Comparison of ENCODE assay signal across 27 cellular contexts in genomic region chr10:18563003-18563726, GRCh38.
"Had no signal": no experiment of that assay in that cellular context is flagged by ENCODE, and none has a peak within 500 bp of the region (broad histone marks: within the 10 kb centered on the region; RNA-seq: fewer than 3 reads in every experiment).

No MANE protein-coding gene starts in this region.

- DNase-seq: cortex of kidney; effector CD8-positive, alpha-beta T cell; effector memory CD8-positive, alpha-beta T cell; endodermal cell; erythroblast; esophagus squamous epithelium; foreskin fibroblast; foreskin melanocyte; gastrocnemius medialis; glutamatergic neuron; head of caudate nucleus; heart right ventricle; hippocampal formation; left cardiac atrium; left lung; left ventricle myocardium superior; lower lobe of right lung; mesenchymal stem cell; midbrain; naive thymus-derived CD4-positive, alpha-beta T cell had no signal

- ATAC-seq: effector memory CD8-positive, alpha-beta T cell; esophagus mucosa; gastrocnemius medialis; heart right ventricle; left cardiac atrium; left lung; left ventricle myocardium superior; lower lobe of right lung; naive thymus-derived CD4-positive, alpha-beta T cell had no signal

- H3K36me3 ChIP-seq: gastrocnemius medialis, lower lobe of right lung had no signal

- H3K27me3 ChIP-seq: esophagus squamous epithelium, gastrocnemius medialis, heart right ventricle, left lung had no signal

- H3K27ac ChIP-seq: epithelial cell of prostate, esophagus squamous epithelium, gastrocnemius medialis, heart right ventricle, left lung, lower lobe of right lung had no signal

- H3K9me3 Mint-ChIP-seq: dendritic cell treated with granulocyte-macrophage colony-stimulating factor and Interleukin-4, amounts not matched to agents 40 ng/mL and 50 ng/mL, for 4 days; effector memory CD8-positive, alpha-beta T cell; endodermal cell; naive thymus-derived CD4-positive, alpha-beta T cell had no signal

- H3K4me1 ChIP-seq: esophagus squamous epithelium, gastrocnemius medialis, heart right ventricle, left lung, lower lobe of right lung had no signal

- H3K4me3 ChIP-seq: esophagus squamous epithelium, gastrocnemius medialis, heart right ventricle, left lung, lower lobe of right lung had no signal

- H3K4me3 Mint-ChIP-seq: dendritic cell treated with granulocyte-macrophage colony-stimulating factor and Interleukin-4, amounts not matched to agents 40 ng/mL and 50 ng/mL, for 4 days; effector memory CD8-positive, alpha-beta T cell; endodermal cell; naive thymus-derived CD4-positive, alpha-beta T cell had no signal

- H3K9me3 ChIP-seq: gastrocnemius medialis had no signal

- H3K27me3 Mint-ChIP-seq: dendritic cell treated with granulocyte-macrophage colony-stimulating factor and Interleukin-4, amounts not matched to agents 40 ng/mL and 50 ng/mL, for 4 days; effector memory CD8-positive, alpha-beta T cell; naive thymus-derived CD4-positive, alpha-beta T cell had no signal

- H3K36me3 Mint-ChIP-seq: naive thymus-derived CD4-positive, alpha-beta T cell had no signal

- H3K27ac Mint-ChIP-seq: dendritic cell treated with granulocyte-macrophage colony-stimulating factor and Interleukin-4, amounts not matched to agents 40 ng/mL and 50 ng/mL, for 4 days; effector memory CD8-positive, alpha-beta T cell; endodermal cell; naive thymus-derived CD4-positive, alpha-beta T cell had no signal

- FAIRE-seq: colon, endometrium, islet of Langerhans, keratinocyte had no signal

- H3K4me1 Mint-ChIP-seq: endodermal cell; naive thymus-derived CD4-positive, alpha-beta T cell had no signal
